In the genomic region with DNA sequence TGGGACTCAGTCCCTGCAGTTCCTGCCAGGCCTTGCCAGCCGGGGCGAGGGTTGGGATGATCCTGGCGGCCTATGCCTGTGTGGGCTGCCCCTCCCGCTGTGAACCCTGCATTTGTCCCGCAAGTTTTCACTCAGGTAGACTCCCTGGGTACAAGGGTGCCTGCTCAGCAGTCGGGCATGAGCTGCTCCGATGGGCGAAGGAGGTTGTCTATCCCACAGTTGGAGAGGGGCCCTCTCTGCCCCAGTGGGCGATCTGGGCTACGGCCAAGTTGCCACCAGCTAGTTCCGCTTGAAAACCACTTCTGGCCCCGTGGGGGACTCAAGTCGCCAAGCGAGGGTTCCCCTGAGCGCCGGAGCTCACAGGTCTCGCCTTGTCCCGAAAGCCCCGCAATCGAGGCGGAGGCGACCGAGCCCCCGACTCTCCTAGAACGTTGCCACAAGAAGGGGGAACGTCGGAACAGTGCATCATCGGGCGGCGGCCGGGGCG, we compare ENCODE assay signal across 8 cellular contexts. TPM values are rescaled to one million over a fixed set of nuclear protein-coding genes. Genes with fewer than 3 reads are reported as not detected.
DNase-seq lines count a peak whose midpoint lies in the region; ATAC-seq, FAIRE-seq and TF ChIP-seq lines count a peak whose summit lies in the region.

No MANE protein-coding gene starts in this region.

- H3K36me3 ChIP-seq in mesodermal cell (ENCODE audit: control insufficient read depth, insufficient read depth, low read length) = peaks cover 67% of the 10 kb centered on the region
- no peaks in the 10 kb centered on the region for H3K36me3 ChIP-seq in urinary bladder (ENCODE audit: insufficient read depth)

- 10 to 15% methylated on average over 18 to 25 of the region's 32 CpGs for WGBS in mesodermal cell (ENCODE audit: insufficient coverage in 2 of 2), 2 experiments
- WGBS in urinary bladder = 3% methylated on average over 32 of the region's 32 CpGs

- no peaks in the 10 kb centered on the region for H3K9me3 ChIP-seq in mesodermal cell (ENCODE audit: control insufficient read depth, low read length)

- no peak for FAIRE-seq in RCC 7860 (lab: Jason Lieb, UNC)

- DNase-seq in M059J (ENCODE audit: low read depth) (peak; percentile 47), choroid plexus epithelial cell (ENCODE audit: low read depth) (no peak), RCC 7860 (ENCODE audit: low spot score) (no peak)
- DNase-seq in stimulated activated CD8-positive, alpha-beta memory T cell treated with anti-CD3 and anti-CD28 coated beads, Interleukin-4, amount 100 ng/mL, for 48 hours = no peak

- H3K4me1 ChIP-seq in mesodermal cell (ENCODE audit: control insufficient read depth, insufficient read depth, low read length, poor library complexity, severe bottlenecking) = peaks cover 21% of the 10 kb centered on the region
- no peaks in the 10 kb centered on the region for H3K4me1 ChIP-seq in urinary bladder (ENCODE audit: insufficient read depth)

- H3K27ac ChIP-seq in C4-2B = peak overlapping the region; percentile 100
- H3K27ac ChIP-seq in mesodermal cell (ENCODE audit: low read depth, low read length, severe bottlenecking) = peak overlapping the region; percentile 41
- H3K27ac ChIP-seq in urinary bladder (ENCODE audit: low read depth) = peak overlapping the region; percentile 93

- H3K4me3 ChIP-seq in choroid plexus epithelial cell (ENCODE audit: low read depth, low read length) (peak overlapping the region; percentile 91), mesodermal cell (ENCODE audit: extremely low read depth, insufficient read depth, low read length, poor library complexity, severe bottlenecking) (peak overlapping the region; percentile 97), urinary bladder (ENCODE audit: low read depth, low read length) (peak overlapping the region; percentile 35)

- peak; percentile 13 for ATAC-seq in GM19463 (IDR thresholded peaks at IDR 0.05; ENCODE audit: unreplicated experiment)

- no peak for TF ChIP-seq CTCF in C4-2B (conservative IDR thresholded peaks at IDR 0.05)
- TF ChIP-seq CTCF in choroid plexus epithelial cell (conservative IDR thresholded peaks at IDR 0.05; ENCODE audit: low read depth, low read length) = no peak

RNA-seq across cellular contexts. Expression of a gene that starts 0.4 kb away (rescaled TPM):
- total RNA-seq in M059J (2014; rRNA removed; shearing (Covaris generic)) = 1,942 and 2,129 TPM in 2 replicates
- polyA plus RNA-seq in mesodermal cell (2013, experiment 1 of 2) = 697 TPM
- 590 TPM for polyA plus RNA-seq in mesodermal cell (2013, experiment 2 of 2)
- 331 TPM for total RNA-seq in urinary bladder
- polyA plus RNA-seq in urinary bladder = 708 TPM

RNA-seq across cellular contexts. Expression of a gene that starts 6.1 kb away (rescaled TPM):
- total RNA-seq in M059J (2014; rRNA removed; shearing (Covaris generic)) = 6.1 and 7.7 TPM in 2 replicates
- polyA plus RNA-seq in mesodermal cell (2013, experiment 1 of 2) = 7.3 TPM
- 5.5 TPM for polyA plus RNA-seq in mesodermal cell (2013, experiment 2 of 2)
- 3.2 TPM for total RNA-seq in urinary bladder
- polyA plus RNA-seq in urinary bladder = 12.3 TPM

RNA-seq across cellular contexts. Expression of a gene that starts 15.0 kb away (rescaled TPM):
- 47.3 and 79.3 TPM in 2 replicates for total RNA-seq in M059J (2014; rRNA removed; shearing (Covaris generic))
- polyA plus RNA-seq in mesodermal cell (2013, experiment 1 of 2) = 70.2 TPM
- 59.6 TPM for polyA plus RNA-seq in mesodermal cell (2013, experiment 2 of 2)
- total RNA-seq in urinary bladder = 29.0 TPM
- 60.1 TPM for polyA plus RNA-seq in urinary bladder

RNA-seq across cellular contexts. Expression of a gene that starts 15.9 kb away (rescaled TPM):
- total RNA-seq in M059J (2014; rRNA removed; shearing (Covaris generic)) = 123 and 126 TPM in 2 replicates
- 53.9 TPM for polyA plus RNA-seq in mesodermal cell (2013, experiment 1 of 2)
- 56.1 TPM for polyA plus RNA-seq in mesodermal cell (2013, experiment 2 of 2)
- total RNA-seq in urinary bladder = 12.3 TPM
- 1.0 TPM for polyA plus RNA-seq in urinary bladder

RNA-seq across cellular contexts. Expression of a gene that starts 26.2 kb away (rescaled TPM):
- 0.57 TPM in 1 of 2 replicates, not detected in the other for total RNA-seq in M059J (2014; rRNA removed; shearing (Covaris generic))
- 11.8 TPM for polyA plus RNA-seq in mesodermal cell (2013, experiment 1 of 2)
- polyA plus RNA-seq in mesodermal cell (2013, experiment 2 of 2) = 10.8 TPM
- 2.5 TPM for total RNA-seq in urinary bladder
- 4.6 TPM for polyA plus RNA-seq in urinary bladder

Comparison
In these comparisons a context has a peak if more than half of its experiments do, and no peak if none do; other contexts are left out.
1. H3K27ac ChIP-seq: peak in every context shown above with its lines; median percentile 100 in C4-2B; 93 in urinary bladder; 41 in mesodermal cell.
2. H3K4me3 ChIP-seq: peak in every context shown above with its lines; median percentile 97 in mesodermal cell; 91 in choroid plexus epithelial cell; 35 in urinary bladder.